12 cellular contexts compared by ENCODE assay signal in the genomic region with DNA sequence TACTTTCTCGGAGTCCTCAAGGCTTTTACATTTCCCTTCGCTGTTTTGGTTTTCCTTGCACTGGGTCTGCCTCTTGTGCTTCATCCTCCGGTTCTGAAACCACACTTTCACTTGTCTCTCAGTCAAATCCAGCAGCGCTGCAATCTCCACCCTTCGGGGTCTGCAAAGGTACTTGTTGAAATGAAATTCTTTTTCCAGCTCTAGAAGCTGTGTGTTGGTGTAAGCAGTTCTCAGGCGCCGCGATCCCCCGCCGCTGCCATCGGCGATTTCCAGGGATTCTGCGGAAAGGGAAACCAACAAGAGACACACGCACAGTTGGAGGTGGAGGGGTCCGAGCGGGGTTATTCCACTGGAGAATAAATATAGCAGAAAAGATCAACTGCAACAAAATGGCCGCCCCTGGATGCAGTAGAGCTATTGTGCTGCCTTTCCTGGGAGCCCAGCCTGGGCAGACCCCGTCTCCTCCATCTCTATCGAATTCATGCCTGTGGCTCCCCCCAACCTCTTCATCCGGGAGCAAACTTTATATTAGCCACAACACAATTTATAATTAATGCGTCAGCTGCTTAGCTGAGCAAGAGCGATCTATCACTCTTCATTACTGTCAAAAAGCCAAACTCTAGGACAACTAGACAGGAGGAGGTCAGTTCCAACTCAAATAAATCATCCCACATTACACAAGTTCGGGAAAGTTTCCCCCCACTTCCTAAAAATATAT. TPM values are rescaled to one million over a fixed set of nuclear protein-coding genes. Genes with fewer than 3 reads are reported as not detected.
DNase-seq lines count a peak whose midpoint lies in the region; ATAC-seq and TF ChIP-seq lines count a peak whose summit lies in the region.
"Had no signal": no experiment of that assay in that cellular context is flagged by ENCODE, and none has a peak within 500 bp of the region (broad histone marks: within the 10 kb centered on the region; RNA-seq: fewer than 3 reads in every experiment).

No MANE protein-coding gene starts in this region.

- TF ChIP-seq POLR2A in suprapubic skin (IDR thresholded peaks at IDR 0.05), result no peak

- H3K27ac ChIP-seq in Panc1 (ENCODE audit: low read length) (peak overlapping the region; percentile 99), suprapubic skin (peak overlapping the region; percentile 34), OCI-LY7 (ENCODE audit: low read depth, low read length, poor library complexity, severe bottlenecking) (no peak overlapping the region)

- no peak overlapping the region for H2AFZ ChIP-seq in OCI-LY7 (ENCODE audit: low read length)

- H3K27ac Mint-ChIP-seq in activated CD4-positive, alpha-beta T cell treated with anti-CD3 and anti-CD28 coated beads, Interleukin-2, amount 10 ng/mL, durations not matched to agents 24 days and 14 days, result no peak overlapping the region

- in situ Hi-C loops in Panc1 (cut with HindIII; ENCODE audit: low pct_unique_long_range_greater_than_20kb, low sequenced_read_pairs), result no loop called here

- no peak for TF ChIP-seq EP300 in suprapubic skin (IDR thresholded peaks at IDR 0.05)

- peaks cover 4% of the 10 kb centered on the region for H3K9me3 Mint-ChIP-seq in activated CD4-positive, alpha-beta T cell treated with anti-CD3 and anti-CD28 coated beads, Interleukin-2, amount 10 ng/mL, durations not matched to agents 24 days and 14 days

- no peaks in the 10 kb centered on the region; the same call in 1 of the 2 replicates for H3K79me2 ChIP-seq in OCI-LY7 (ENCODE audit: insufficient read depth, low read depth, low read length)

- intact Hi-C loops in Panc1 (cut with micrococcal nuclease; ENCODE audit: unreplicated experiment), result no loop called here
- intact Hi-C loops in OCI-LY7 (cut with micrococcal nuclease; ENCODE audit: unreplicated experiment), result no loop called here
- intact Hi-C loops in activated CD4-positive, alpha-beta T cell treated with anti-CD3 and anti-CD28 coated beads, Interleukin-2, amount 10 ng/mL, durations not matched to agents 24 days and 14 days (cut with micrococcal nuclease), result no loop called here

- POLR2A ChIA-PET in Panc1 (lab: Charles Lee), result no interaction called here
- POLR2A ChIA-PET in OCI-LY7 (lab: Charles Lee), result no interaction called here

- no peaks in the 10 kb centered on the region for H3K9me2 ChIP-seq in OCI-LY7 (ENCODE audit: insufficient read depth, low read length)

- H3K27me3 Mint-ChIP-seq in activated CD4-positive, alpha-beta T cell treated with anti-CD3 and anti-CD28 coated beads, Interleukin-2, amount 10 ng/mL, durations not matched to agents 24 days and 14 days, result peaks cover 89% of the 10 kb centered on the region

- CTCF ChIA-PET in Panc1 (lab: Charles Lee) (no interaction called here), OCI-LY7 (lab: Charles Lee; ENCODE audit: unreplicated experiment) (no interaction called here)

- ATAC-seq in Panc1 (no peak), HG02623 (IDR thresholded peaks at IDR 0.05; ENCODE audit: unreplicated experiment) (no peak), GM19023 (IDR thresholded peaks at IDR 0.05; ENCODE audit: unreplicated experiment) (no peak)

- peaks cover 5% of the 10 kb centered on the region; the same call in 1 of the 2 replicates for H4K20me1 ChIP-seq in OCI-LY7 (ENCODE audit: insufficient read depth, low read length)

- peaks cover 70% of the 10 kb centered on the region for H3K4me1 ChIP-seq in Panc1 (ENCODE audit: control insufficient read depth, insufficient read depth, low read length)
- H3K4me1 ChIP-seq in suprapubic skin, result peaks cover 47% of the 10 kb centered on the region
- peaks cover 11% of the 10 kb centered on the region for H3K4me1 ChIP-seq in OCI-LY7 (ENCODE audit: insufficient read depth, low read length, poor library complexity, severe bottlenecking)

- H3K4me3 Mint-ChIP-seq in activated CD4-positive, alpha-beta T cell treated with anti-CD3 and anti-CD28 coated beads, Interleukin-2, amount 10 ng/mL, durations not matched to agents 24 days and 14 days, result no peak overlapping the region

- TF ChIP-seq CTCF in Panc1 (IDR thresholded peaks at IDR 0.05) (no peak), suprapubic skin (IDR thresholded peaks at IDR 0.05) (no peak), OCI-LY7 (conservative IDR thresholded peaks at IDR 0.05; ENCODE audit: low read length) (no peak)

- peak overlapping the region in 1 of 2 experiments; percentile 0; a peak in 1 of 4 replicates for H3K4me3 ChIP-seq in Panc1 (ENCODE audit: low read depth in 2 of 2, low read length in 2 of 2)
- peak overlapping the region; percentile 53 for H3K4me3 ChIP-seq in suprapubic skin
- no peak overlapping the region for H3K4me3 ChIP-seq in OCI-LY7 (ENCODE audit: low read depth, low read length, poor library complexity, severe bottlenecking)

- H3K36me3 ChIP-seq in Panc1 (ENCODE audit: control insufficient read depth, insufficient read depth, low read length), result peaks cover 9% of the 10 kb centered on the region; the same call in 1 of the 2 replicates
- H3K36me3 ChIP-seq in suprapubic skin, result no peaks in the 10 kb centered on the region
- no peaks in the 10 kb centered on the region for H3K36me3 ChIP-seq in OCI-LY7 (ENCODE audit: insufficient read depth, low read length)

- WGBS in suprapubic skin, result 76% methylated on average over 23 of the region's 23 CpGs

- H3K27me3 ChIP-seq in Panc1 (ENCODE audit: control insufficient read depth, insufficient read depth, low read length) (no peaks in the 10 kb centered on the region), suprapubic skin (no peaks in the 10 kb centered on the region)

- H3K4me2 ChIP-seq in OCI-LY7 (ENCODE audit: low read length), result no peak overlapping the region

- BruUV-seq in Panc1 (replicated peaks; lab: Mats Ljungman, UMichigan) (no TSS peak), OCI-LY7 (replicated peaks; lab: Mats Ljungman, UMichigan) (no TSS peak)

- DNase-seq in Panc1 (ENCODE audit: low read depth, low spot score) (no peak), ecto neural progenitor cell (ENCODE audit: low spot score) (peak; percentile 58), lung microvascular endothelial cell (ENCODE audit: low read depth in 2 of 2) (peak; percentile 76 to 81), suprapubic skin (ENCODE audit: low spot score in 2 of 2) (no peak), OCI-LY7 (ENCODE audit: low spot score) (no peak)
- no peak for DNase-seq in activated CD4-positive, alpha-beta T cell treated with anti-CD3 and anti-CD28 coated beads, Interleukin-2, amount 10 ng/mL, durations not matched to agents 24 days and 14 days
- DNase-seq: activated CD8-positive, alpha-beta memory T cell treated with anti-CD3 and anti-CD28 coated beads, Interleukin-2, amount 50 U/mL, for 4 hours; NCI-H774 had no signal

- H3K9me3 ChIP-seq in Panc1 (ENCODE audit: control insufficient read depth, insufficient read depth, low read depth, low read length) (no peaks in the 10 kb centered on the region), suprapubic skin (no peaks in the 10 kb centered on the region), OCI-LY7 (ENCODE audit: low read length) (no peaks in the 10 kb centered on the region)

- H3K36me3 Mint-ChIP-seq in activated CD4-positive, alpha-beta T cell treated with anti-CD3 and anti-CD28 coated beads, Interleukin-2, amount 10 ng/mL, durations not matched to agents 24 days and 14 days (ENCODE audit: low read depth), result peaks cover 10% of the 10 kb centered on the region

- peaks cover 13% of the 10 kb centered on the region for H3K4me1 Mint-ChIP-seq in activated CD4-positive, alpha-beta T cell treated with anti-CD3 and anti-CD28 coated beads, Interleukin-2, amount 10 ng/mL, durations not matched to agents 24 days and 14 days

RNA-seq across cellular contexts. Expression of gene HOXA2, which starts 1.1 kb away (rescaled TPM):
- 2.9 TPM for total RNA-seq in Panc1 (2021; ENCODE audit: unreplicated experiment)
- 0.84 TPM for polyA plus RNA-seq in Panc1 (2012; ENCODE audit: insufficient read length)
- total RNA-seq in lung microvascular endothelial cell, result 0.20 and 0.22 TPM in 2 replicates
- total RNA-seq in suprapubic skin, result 1 to 10 TPM in 2 of 4 donors, under 1 TPM in 2; 0.34 to 4.2 (median 1.9) TPM
- total RNA-seq in OCI-LY7 (2014; rRNA removed; shearing (Covaris generic)), result 0.25 TPM in 1 of 2 replicates, not detected in the other
- 0.42 TPM in 1 of 2 replicates, not detected in the other for total RNA-seq in OCI-LY7 (2022)
- not detected in 2 replicates for total RNA-seq in activated CD4-positive, alpha-beta T cell treated with anti-CD3 and anti-CD28 coated beads, Interleukin-2, amount 10 ng/mL, durations not matched to agents 24 days and 14 days
- total RNA-seq: T-helper 1 cell treated with Interleukin-12 subunit alpha and Interleukin-12 subunit beta and Interleukin-4 antibody, amounts not matched to agents 30 ng/mL and 1 ng/mL, for 36 hours had no signal

RNA-seq across cellular contexts. Expression of gene HOXA1, which starts 5.5 kb away (rescaled TPM):
- 8.8 TPM for total RNA-seq in Panc1 (2021; ENCODE audit: unreplicated experiment)
- 5.3 TPM for polyA plus RNA-seq in Panc1 (2012; ENCODE audit: insufficient read length)
- total RNA-seq in lung microvascular endothelial cell, result 0.40 and 0.44 TPM in 2 replicates
- 1 to 10 TPM; 2.5 to 4.0 (median 3.1) TPM for total RNA-seq in suprapubic skin
- 1.6 and 3.0 TPM in 2 replicates for total RNA-seq in OCI-LY7 (2014; rRNA removed; shearing (Covaris generic))
- 7.2 and 8.2 TPM in 2 replicates for total RNA-seq in OCI-LY7 (2022)
- 0.09 and 0.16 TPM in 2 replicates for total RNA-seq in activated CD4-positive, alpha-beta T cell treated with anti-CD3 and anti-CD28 coated beads, Interleukin-2, amount 10 ng/mL, durations not matched to agents 24 days and 14 days
- total RNA-seq: skeletal muscle tissue had no signal

RNA-seq across cellular contexts. Expression of gene HOXA4, which starts 29.2 kb away (rescaled TPM):
- total RNA-seq in Panc1 (2021; ENCODE audit: unreplicated experiment) (0.39 TPM), lung microvascular endothelial cell (0.22 and 0.79 TPM in 2 replicates), suprapubic skin (1 to 10 TPM; 1.8 to 4.7 (median 2.5) TPM), OCI-LY7 (2022) (1.6 and 2.0 TPM in 2 replicates)
- 0.45 TPM for polyA plus RNA-seq in Panc1 (2012; ENCODE audit: insufficient read length)
- total RNA-seq in OCI-LY7 (2014; rRNA removed; shearing (Covaris generic)), result 0.75 TPM in 1 of 2 replicates, not detected in the other
- not detected in 2 replicates for total RNA-seq in activated CD4-positive, alpha-beta T cell treated with anti-CD3 and anti-CD28 coated beads, Interleukin-2, amount 10 ng/mL, durations not matched to agents 24 days and 14 days

RNA-seq across cellular contexts. Expression of gene HOXA5, which starts 42.1 kb away (rescaled TPM):
- total RNA-seq in Panc1 (2021; ENCODE audit: unreplicated experiment) (3.9 TPM), lung microvascular endothelial cell (5.8 and 7.0 TPM in 2 replicates), suprapubic skin (10 to 100 TPM in 3 of 4 donors, 1 to 10 TPM in 1; 4.7 to 16.3 (median 14.6) TPM), OCI-LY7 (2022) (7.4 and 7.9 TPM in 2 replicates)
- 3.0 TPM for polyA plus RNA-seq in Panc1 (2012; ENCODE audit: insufficient read length)
- 3.4 and 17.5 TPM in 2 replicates for total RNA-seq in OCI-LY7 (2014; rRNA removed; shearing (Covaris generic))
- total RNA-seq in activated CD4-positive, alpha-beta T cell treated with anti-CD3 and anti-CD28 coated beads, Interleukin-2, amount 10 ng/mL, durations not matched to agents 24 days and 14 days, result not detected in 2 replicates
- total RNA-seq: T-helper 1 cell treated with Interleukin-12 subunit alpha and Interleukin-12 subunit beta and Interleukin-4 antibody, amounts not matched to agents 30 ng/mL and 1 ng/mL, for 36 hours had no signal

RNA-seq across cellular contexts. Expression of gene HOXA6, which starts 46.2 kb away (rescaled TPM):
- total RNA-seq in Panc1 (2021; ENCODE audit: unreplicated experiment), result 3.3 TPM
- polyA plus RNA-seq in Panc1 (2012; ENCODE audit: insufficient read length), result 4.8 TPM
- total RNA-seq in lung microvascular endothelial cell, result 2.0 and 2.4 TPM in 2 replicates
- 1 to 10 TPM; 4.0 to 9.3 (median 6.4) TPM for total RNA-seq in suprapubic skin
- total RNA-seq in OCI-LY7 (2014; rRNA removed; shearing (Covaris generic)), result 4.1 and 6.7 TPM in 2 replicates
- 10.2 and 12.0 TPM in 2 replicates for total RNA-seq in OCI-LY7 (2022)
- total RNA-seq in activated CD4-positive, alpha-beta T cell treated with anti-CD3 and anti-CD28 coated beads, Interleukin-2, amount 10 ng/mL, durations not matched to agents 24 days and 14 days, result not detected in 2 replicates
- total RNA-seq: T-helper 1 cell treated with Interleukin-12 subunit alpha and Interleukin-12 subunit beta and Interleukin-4 antibody, amounts not matched to agents 30 ng/mL and 1 ng/mL, for 36 hours had no signal

Comparison
In these comparisons a context has a peak if more than half of its experiments do, and no peak if none do; other contexts are left out.
1. DNase-seq: peak in ecto neural progenitor cell (single experiment) and lung microvascular endothelial cell (2 of 2); none in Panc1 (single experiment), suprapubic skin (0 of 2), OCI-LY7 (single experiment) and activated CD4-positive, alpha-beta T cell treated with anti-CD3 and anti-CD28 coated beads, Interleukin-2, amount 10 ng/mL, durations not matched to agents 24 days and 14 days (single experiment).